Comparison of ENCODE assay signal across 30 cellular contexts in the genomic region with DNA sequence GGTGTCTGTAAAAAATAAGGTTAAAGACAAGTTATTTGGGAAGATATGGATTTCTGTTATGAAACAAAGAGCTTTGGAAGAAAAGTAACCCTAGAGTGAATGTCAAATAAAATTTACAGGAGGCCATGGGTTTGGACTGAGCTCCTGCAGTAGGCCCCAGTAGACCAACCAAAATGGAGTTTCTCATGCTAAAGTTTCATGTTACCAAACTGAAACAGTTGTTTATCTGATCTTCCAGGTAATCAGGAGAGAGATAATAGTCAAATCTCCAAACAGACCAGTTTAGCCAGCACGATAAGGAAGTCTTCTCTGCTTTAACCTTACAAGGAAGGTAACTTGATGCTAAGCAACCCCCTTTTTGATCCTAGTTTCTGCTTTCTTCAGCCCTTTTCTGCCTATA.
"Had no signal": no experiment of that assay in that cellular context is flagged by ENCODE, and none has a peak within 500 bp of the region (broad histone marks: within the 10 kb centered on the region; RNA-seq: fewer than 3 reads in every experiment).

No MANE protein-coding gene starts in this region.

- H3K4me1 ChIP-seq: left lung, lower lobe of right lung, neural progenitor cell, right atrium auricular region, right lobe of liver, thyroid gland, transverse colon, upper lobe of right lung had no signal

- H2AFZ ChIP-seq: neural progenitor cell had no signal

- H3K4me3 ChIP-seq: left lung, lower lobe of right lung, neural progenitor cell, right atrium auricular region, right lobe of liver, smooth muscle cell, thyroid gland, transverse colon, upper lobe of right lung had no signal

- H3K4me3 Mint-ChIP-seq: immature natural killer cell; mesothelial cell of epicardium; naive B cell; natural killer cell; nephron progenitor cell; neural progenitor cell; stimulated activated memory B cell treated with anti-CD40 and anti-IgM and Interleukin-4, amounts not matched to agents 10 μg/mL and 1 μg/mL and 100 μg/mL, for 72 hours; stimulated activated naive CD8-positive, alpha-beta T cell treated with anti-CD3 and anti-CD28 coated beads, Interleukin-15, amount 100 ng/mL, for 72 hours had no signal

- H3K27me3 Mint-ChIP-seq: progenitor cell of endocrine pancreas had no signal

- H3K9me3 ChIP-seq: left lung, lower lobe of right lung, neutrophil, right lobe of liver, thyroid gland, transverse colon, upper lobe of right lung had no signal

- H3K36me3 ChIP-seq: left lung, lower lobe of right lung, neural progenitor cell, neutrophil, right atrium auricular region, right lobe of liver, thyroid gland, transverse colon, upper lobe of right lung had no signal

- H3K27ac Mint-ChIP-seq: immature natural killer cell; mesothelial cell of epicardium; naive B cell; natural killer cell; nephron progenitor cell; neural progenitor cell; progenitor cell of endocrine pancreas; stimulated activated memory B cell treated with anti-CD40 and anti-IgM and Interleukin-4, amounts not matched to agents 10 μg/mL and 1 μg/mL and 100 μg/mL, for 72 hours; stimulated activated naive CD8-positive, alpha-beta T cell treated with anti-CD3 and anti-CD28 coated beads, Interleukin-15, amount 100 ng/mL, for 72 hours had no signal

- H3K9ac ChIP-seq: neural progenitor cell had no signal

- H3K27ac ChIP-seq: left lung, lower lobe of right lung, neural progenitor cell, neutrophil, right atrium auricular region, right lobe of liver, thyroid gland, transverse colon, upper lobe of right lung had no signal

- H3K27me3 ChIP-seq: left lung, neural progenitor cell, neutrophil, right atrium auricular region, right lobe of liver, thyroid gland, transverse colon, upper lobe of right lung had no signal

- H3K36me3 Mint-ChIP-seq: immature natural killer cell; mesothelial cell of epicardium; naive B cell; neural progenitor cell; stimulated activated memory B cell treated with anti-CD40 and anti-IgM and Interleukin-4, amounts not matched to agents 10 μg/mL and 1 μg/mL and 100 μg/mL, for 72 hours had no signal

- ATAC-seq: left colon; left lung; lower lobe of right lung; natural killer cell; right lobe of liver; stimulated activated memory B cell treated with anti-CD40 and anti-IgM and Interleukin-4, amounts not matched to agents 10 μg/mL and 1 μg/mL and 100 μg/mL, for 72 hours; stimulated activated naive CD8-positive, alpha-beta T cell treated with anti-CD3 and anti-CD28 coated beads, Interleukin-15, amount 100 ng/mL, for 72 hours; upper lobe of right lung had no signal

- DNase-seq: hippocampal formation; immature natural killer cell; kidney; left colon; left lung; lower lobe of right lung; mammary epithelial cell; mesenchymal stem cell; naive B cell; natural killer cell; nephron progenitor cell; occipital lobe; right lobe of liver; stimulated activated CD4-positive, alpha-beta T cell treated with anti-CD3 and anti-CD28 coated beads, Interleukin-1b, Interleukin-23, amount 100 ng/mL, for 48 hours; stimulated activated CD4-positive, alpha-beta T cell treated with anti-CD3 and anti-CD28 coated beads, Interleukin-2, amount 100 ng/mL, for 48 hours; stimulated activated CD4-positive, alpha-beta T cell treated with anti-CD3 and anti-CD28 coated beads, Interleukin-4, amount 100 ng/mL, for 4 hours; stimulated activated CD8-positive, alpha-beta memory T cell treated with anti-CD3 and anti-CD28 coated beads, Interleukin-4, amount 100 ng/mL, for 48 hours; stimulated activated naive CD4-positive, alpha-beta T cell treated with Interleukin-2 at 50 U/mL for 16 hours; stimulated activated naive CD8-positive, alpha-beta T cell treated with anti-CD3 and anti-CD28 coated beads, Interleukin-15, amount 100 ng/mL, for 72 hours; substantia nigra; thyroid gland; transverse colon; upper lobe of right lung had no signal

- H3K4me1 Mint-ChIP-seq: immature natural killer cell; naive B cell; natural killer cell; nephron progenitor cell; neural progenitor cell; stimulated activated memory B cell treated with anti-CD40 and anti-IgM and Interleukin-4, amounts not matched to agents 10 μg/mL and 1 μg/mL and 100 μg/mL, for 72 hours; stimulated activated naive CD8-positive, alpha-beta T cell treated with anti-CD3 and anti-CD28 coated beads, Interleukin-15, amount 100 ng/mL, for 72 hours had no signal

- H3K4me2 ChIP-seq: neural progenitor cell, smooth muscle cell had no signal
